8 cellular contexts compared by ENCODE assay signal in the genomic region with DNA sequence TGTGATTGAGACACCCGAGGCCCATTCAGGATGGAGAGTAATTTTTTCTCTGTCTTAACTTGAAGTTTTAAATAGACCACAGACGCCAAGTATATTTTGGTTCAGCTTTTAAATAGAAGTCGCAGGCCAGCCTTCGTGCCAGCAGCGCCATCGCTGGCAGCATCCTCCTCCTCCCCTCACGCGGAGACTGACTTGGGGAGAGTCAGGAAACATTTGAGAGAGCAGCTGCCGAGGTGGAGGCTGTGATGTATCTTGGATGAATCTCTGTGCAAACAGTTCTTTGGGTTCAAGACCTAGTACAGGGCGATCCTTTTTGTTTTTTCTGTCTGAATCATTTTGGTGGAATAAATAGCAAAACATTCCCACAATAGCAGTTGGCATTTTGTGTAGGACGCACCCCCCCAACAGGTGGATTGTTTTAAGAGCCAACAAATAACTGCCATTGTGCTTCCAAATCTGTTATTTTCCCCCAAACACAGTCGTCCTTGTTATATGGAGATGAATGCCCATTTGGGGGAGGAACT. TPM values are rescaled to one million over a fixed set of nuclear protein-coding genes. Genes with fewer than 3 reads are reported as not detected.
A peak's percentile ranks its signal among the peaks of the same experiment; 100 is the strongest.
DNase-seq lines count a peak whose midpoint lies in the region; ATAC-seq and TF ChIP-seq lines count a peak whose summit lies in the region.

No MANE protein-coding gene starts in this region.

- no peaks in the 10 kb centered on the region for H3K27me3 ChIP-seq in BJ (ENCODE audit: control insufficient read depth, insufficient read depth, low read length)
- no peaks in the 10 kb centered on the region for H3K27me3 ChIP-seq in H9 (ENCODE audit: insufficient read depth, low read length)
- H3K27me3 ChIP-seq in adrenal gland, result no peaks in the 10 kb centered on the region
- H3K27me3 ChIP-seq in right atrium auricular region, result no peaks in the 10 kb centered on the region

- H3K23ac ChIP-seq in H9 (ENCODE audit: insufficient read length, low read depth, low read length), result no peak overlapping the region

- no peak overlapping the region for H2BK12ac ChIP-seq in H9 (ENCODE audit: insufficient read length, low read depth, low read length)

- no CpG with 5 or more reads among the region's 12 CpGs for WGBS in H9 (ENCODE audit: extremely low coverage, insufficient read length, low lambda C conversion rate)
- 1 to 4% (median 3%) methylated on average over 8 to 12 of the region's 12 CpGs for WGBS in adrenal gland, 4 donors

- H3K4me1 ChIP-seq in H9 (ENCODE audit: insufficient read depth, low read length), result peaks cover 5% of the 10 kb centered on the region
- H3K4me1 ChIP-seq in adrenal gland (replicated peaks in 1 of 2), result peaks cover 0 to 11% of the 10 kb centered on the region in 2 donors
- H3K4me1 ChIP-seq in right atrium auricular region, result peaks cover 0 to 10% of the 10 kb centered on the region in 2 donors

- H2BK120ac ChIP-seq in H9 (ENCODE audit: low read depth, low read length, poor library complexity, severe bottlenecking), result no peak overlapping the region

- no peak overlapping the region for H3K56ac ChIP-seq in H9 (ENCODE audit: insufficient read length, low read depth, low read length)

- no peaks in the 10 kb centered on the region; a peak in 1 of 5 replicates for H3K9me3 Mint-ChIP-seq in H9

- H3K36me3 ChIP-seq in BJ (ENCODE audit: control insufficient read depth, insufficient read depth, low read length), result no peaks in the 10 kb centered on the region
- H3K36me3 ChIP-seq in adrenal gland (replicated peaks in 1 of 2), result no peaks in the 10 kb centered on the region
- no peaks in the 10 kb centered on the region for H3K36me3 ChIP-seq in right atrium auricular region

- H3K4ac ChIP-seq in H9 (ENCODE audit: low read depth, low read length), result no peak overlapping the region

- no peaks in the 10 kb centered on the region for H3K79me1 ChIP-seq in H9 (ENCODE audit: insufficient read depth, low read depth, low read length, poor library complexity, severe bottlenecking)

- no peak overlapping the region for H2AK5ac ChIP-seq in H9 (ENCODE audit: insufficient read length, low read length)

- H4K5ac ChIP-seq in H9 (ENCODE audit: insufficient read length, low read depth, low read length), result no peak overlapping the region

- peak overlapping the region; percentile 92 to 99 (median 96) for H3K27ac Mint-ChIP-seq in H9

- no peaks in the 10 kb centered on the region for H4K20me1 ChIP-seq in H9 (ENCODE audit: control insufficient read depth, insufficient read depth, insufficient read length)

- peaks cover 26 to 27% of the 10 kb centered on the region in 2 experiments for H3K4me1 Mint-ChIP-seq in H9

- CTCF ChIA-PET in BJ (lab: Yijun Ruan, JAX), result interaction anchor here (0.5 to 4.1 kb wide), 8 partner anchors 10 to 521 kb away, joined by 3 to 41 read pairs (median 3); no protein-coding TSS in a partner anchor

- peak overlapping the region; percentile 88 to 94 for H3K4me3 Mint-ChIP-seq in H9

- H3T11ph ChIP-seq in H9 (ENCODE audit: low read length), result no peak overlapping the region

- H2BK15ac ChIP-seq in H9 (ENCODE audit: low read depth, low read length), result no peak overlapping the region

- no peaks in the 10 kb centered on the region for H3K79me2 ChIP-seq in H9 (ENCODE audit: insufficient read depth, low read length)

- H3K4me3 ChIP-seq in BJ (ENCODE audit: low read depth, low read length) (peak overlapping the region; percentile 52), adrenal gland (peak overlapping the region in 2 of 4 donors; percentile 52 to 64), right atrium auricular region (peak overlapping the region; percentile 73)

- no peak overlapping the region for H2BK20ac ChIP-seq in H9 (ENCODE audit: low read depth, low read length, poor library complexity, severe bottlenecking)

- H3K18ac ChIP-seq in H9 (ENCODE audit: insufficient read length, low read depth, low read length), result no peak overlapping the region

- no peaks in the 10 kb centered on the region for H3K9me3 ChIP-seq in H9 (ENCODE audit: control insufficient read depth, low read depth, low read length)
- H3K9me3 ChIP-seq in adrenal gland (replicated peaks in 1 of 3), result peaks cover 0 to 7% (median 0%) of the 10 kb centered on the region in 3 donors
- no peaks in the 10 kb centered on the region for H3K9me3 ChIP-seq in right atrium auricular region

- H4K8ac ChIP-seq in H9 (replicated peaks; ENCODE audit: insufficient read length, low read depth, low read length), result no peak overlapping the region

- TF ChIP-seq POLR2A in adrenal gland (IDR thresholded peaks at IDR 0.05), result no peak

- peak overlapping the region; percentile 93 for H3K4me2 ChIP-seq in H9 (ENCODE audit: insufficient read depth, insufficient read length, low read length)

- ATAC-seq in GM21737 (IDR thresholded peaks at IDR 0.05; ENCODE audit: unreplicated experiment), result no peak

- H3K9ac ChIP-seq in H9 (ENCODE audit: extremely low read depth, insufficient read length, low read length), result peak overlapping the region; percentile 73

- peaks cover 8% of the 10 kb centered on the region for H3K27me3 Mint-ChIP-seq in H9 (ENCODE audit: low read depth)

- no peak overlapping the region for H4K91ac ChIP-seq in H9 (ENCODE audit: insufficient read length, low read depth, low read length)

- peak overlapping the region; percentile 48; the same call in 1 of the 2 replicates for H3K14ac ChIP-seq in H9 (ENCODE audit: insufficient read depth, low read length)

- H2BK5ac ChIP-seq in H9 (ENCODE audit: insufficient read length, low read length), result no peak overlapping the region

- H3K23me2 ChIP-seq in H9 (ENCODE audit: insufficient read length, low read depth, low read length, poor library complexity, severe bottlenecking), result peaks cover 18% of the 10 kb centered on the region

- DNase-seq in BJ (ENCODE audit: low read depth), result no peak
- peak; percentile 60 for DNase-seq in H9
- peak; percentile 17 for DNase-seq in SHP77 treated with DMSO at 0.1 percent for 48 hours (lab: John Stamatoyannopoulos, UW)
- peak in 6 of 7 donors; percentile 27 to 59 (median 36) for DNase-seq in adrenal gland
- DNase-seq in right atrium auricular region (ENCODE audit: low spot score), result no peak
- peak; percentile 66 for DNase-seq in pons (ENCODE audit: low spot score)
- no peak for DNase-seq in NCI-H1048 (lab: John Stamatoyannopoulos, UW)

- peak overlapping the region; percentile 74 for H2AFZ ChIP-seq in H9 (ENCODE audit: low read length)

- peak; percentile 30 for TF ChIP-seq CTCF in BJ (IDR thresholded peaks at IDR 0.05; ENCODE audit: insufficient read depth, low read depth, low read length)
- TF ChIP-seq CTCF in H9 (conservative IDR thresholded peaks at IDR 0.05), result peak; percentile 11; the same call in 2 of the 3 replicates
- TF ChIP-seq CTCF in adrenal gland (IDR thresholded peaks at IDR 0.05), result no peak
- peak in 1 of 2 donors; percentile 22 for TF ChIP-seq CTCF in right atrium auricular region (IDR thresholded peaks at IDR 0.05)

- H3K27ac ChIP-seq in H9 (ENCODE audit: insufficient read length, low read depth, low read length) (no peak overlapping the region), adrenal gland (peak overlapping the region in 2 of 5 donors; percentile 55 to 82), right atrium auricular region (peak overlapping the region; percentile 91)

- intact Hi-C loops in adrenal gland (cut with DNase I), result loop anchor here (5.0 to 10.0 kb wide), 2 partner anchors 506 to 519 kb away; no protein-coding TSS in a partner anchor

- H3K36me3 Mint-ChIP-seq in H9 (ENCODE audit: insufficient read depth in 1 of 3, low read depth in 3 of 3), result no peaks in the 10 kb centered on the region

- POLR2A ChIA-PET in BJ (lab: Charles Lee), result no interaction called here

RNA-seq across cellular contexts. Expression of gene DMC1, which starts 0.9 kb away (rescaled TPM):
- polyA plus RNA-seq in BJ (2011; rRNA removed) (0.37 and 0.97 TPM in 2 replicates), adrenal gland (under 1 TPM; 0.08 to 0.22 (median 0.13) TPM)
- polyA minus RNA-seq in BJ (2011; rRNA and poly(A)+ RNA removed), result 1.1 and 1.3 TPM in 2 replicates
- total RNA-seq in H9 (2021) (6.1 and 6.8 TPM in 2 replicates), adrenal gland (10 to 100 TPM in 1 of 8 donors, under 1 TPM in 5, not detected in 2; 0.11 to 28.9 (median 0.74) TPM), right atrium auricular region (10 to 100 TPM in 1 of 2 donors, under 1 TPM in 1; 0.82 to 16.3 TPM)

Comparison
In these comparisons a context has a peak if more than half of its experiments do, and no peak if none do; other contexts are left out.
1. DNase-seq: peak in H9 (single experiment), SHP77 treated with DMSO at 0.1 percent for 48 hours (single experiment), adrenal gland (6 of 7) and pons (single experiment); none in BJ (single experiment), right atrium auricular region (single experiment) and NCI-H1048 (single experiment).
2. CTCF ChIP-seq: peak in BJ (single experiment) and H9 (single experiment); none in adrenal gland (0 of 6).